ENCODE assay signal across 1 cellular context in genomic region chr16:85329999-85330693, GRCh38.
TF ChIP-seq lines count a peak whose summit lies in the region.

No MANE protein-coding gene starts in this region.

TF ChIP-seq in WTC11, 78 proteins besides CTCF, POLR2A, EP300 and RAD21 (continued from another document):
- TF ChIP-seq ZSCAN18 (CRISPR knock-in tag; IDR thresholded peaks at IDR 0.05) (no peak), IRF2 (CRISPR knock-in tag; IDR thresholded peaks at IDR 0.05; ENCODE audit: borderline replicate concordance, low read depth) (no peak)
